Comparison of ENCODE assay signal across 14 cellular contexts in the genomic region with DNA sequence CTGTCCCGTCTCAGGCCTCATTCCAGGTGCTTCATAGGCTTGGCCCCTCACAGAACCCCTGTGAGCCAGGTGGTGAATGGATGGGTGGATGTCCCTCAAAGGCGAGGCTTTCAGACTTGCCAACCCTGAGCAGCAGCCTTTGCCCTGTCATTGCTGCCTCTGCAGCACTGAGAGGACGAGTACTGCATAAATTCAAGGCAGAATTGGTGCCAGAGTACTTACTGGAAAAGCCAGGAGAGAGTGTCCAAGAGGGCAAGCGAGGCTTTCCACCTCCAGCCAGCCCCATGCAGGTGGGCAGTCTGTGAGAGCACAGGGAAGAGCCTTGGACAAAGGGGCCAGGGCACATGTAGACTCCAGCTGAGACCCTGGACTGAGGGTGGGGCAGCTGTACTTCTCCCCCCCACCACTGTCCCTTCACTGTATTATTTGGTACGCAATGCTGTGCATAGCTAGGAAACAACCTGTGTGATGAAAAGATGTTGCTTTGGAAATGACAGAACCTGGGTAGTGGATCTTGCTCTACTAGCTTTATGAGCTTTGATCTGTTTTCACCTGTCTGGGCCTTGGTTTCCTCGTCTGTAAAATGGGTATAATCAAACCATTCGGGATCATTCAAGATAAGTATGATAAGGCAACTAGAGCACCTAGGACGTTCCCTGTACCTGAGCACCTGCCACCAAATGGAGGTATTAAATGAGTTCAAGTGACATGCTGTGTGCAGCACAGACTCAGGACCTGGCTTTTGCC.
DNase-seq lines count a peak whose midpoint lies in the region; ATAC-seq, FAIRE-seq and TF ChIP-seq lines count a peak whose summit lies in the region.
"Had no signal": no experiment of that assay in that cellular context is flagged by ENCODE, and none has a peak within 500 bp of the region (broad histone marks: within the 10 kb centered on the region; RNA-seq: fewer than 3 reads in every experiment).

No MANE protein-coding gene starts in this region.

- no peak overlapping the region for H2BK15ac ChIP-seq in H1 (ENCODE audit: low read length)

- intact Hi-C loops in Right ventricle myocardium superior (cut with DNase I): no loop called here
- intact Hi-C loops in cardiac septum (cut with DNase I): no loop called here

- no peak overlapping the region for H2BK5ac ChIP-seq in H1 (ENCODE audit: low read depth, low read length)

- H3K27me3 ChIP-seq in H1 (replicated peaks in 1 of 4; ENCODE audit: control insufficient read depth in 3 of 4, extremely low read depth in 1 of 4, insufficient read depth in 3 of 4, low read length in 3 of 4) (no peaks in the 10 kb centered on the region), liver (ENCODE audit: control insufficient read depth in 4 of 4, insufficient read depth in 4 of 4, low read length in 3 of 4) (no peaks in the 10 kb centered on the region), osteoblast (ENCODE audit: insufficient read depth, low read length) (peaks cover 2% of the 10 kb centered on the region)

- no peak for TF ChIP-seq CTCF in H1 (IDR thresholded peaks at IDR 0.05; ENCODE audit: control extremely low read depth in 1 of 3, insufficient read depth in 1 of 3, low read depth in 1 of 3, low read length in 3 of 3)
- TF ChIP-seq CTCF in liver (IDR thresholded peaks at IDR 0.05; ENCODE audit: low read depth, low read length, missing input control): no peak
- no peak for TF ChIP-seq CTCF in osteoblast (IDR thresholded peaks at IDR 0.05; ENCODE audit: extremely low read depth, low read depth, low read length)

- H3K9ac ChIP-seq in H1 (replicated peaks in 1 of 4; ENCODE audit: extremely low read depth in 1 of 4, low read depth in 3 of 4, low read length in 3 of 4) (no peak overlapping the region; a peak in 1 of 7 replicates), liver (ENCODE audit: low read depth in 1 of 2, low read length in 2 of 2) (no peak overlapping the region)
- H3K9ac ChIP-seq: GM23248 had no signal

- peaks cover 14% of the 10 kb centered on the region; the same call in 1 of the 2 replicates for H3K23me2 ChIP-seq in H1 (ENCODE audit: low read depth, low read length)

- DNase-seq in Right ventricle myocardium superior (peak; percentile 13), cardiac septum (ENCODE audit: low spot score) (no peak), H1 (ENCODE audit: low read depth in 1 of 2, low spot score in 2 of 2) (no peak), osteoblast (ENCODE audit: insufficient read length, low spot score, missing footprints) (peak; percentile 51), NCI-H748 (lab: John Stamatoyannopoulos, UW; ENCODE audit: unreplicated experiment) (no peak), GM03348 (ENCODE audit: low spot score) (no peak), ecto neural progenitor cell (ENCODE audit: low spot score) (no peak)
- DNase-seq: Caco-2; CD8-positive, alpha-beta memory T cell; GF-D8; GM23248; H7 had no signal

- H3K4me2 ChIP-seq in H1 (ENCODE audit: insufficient read depth in 1 of 2, low read depth in 2 of 2, low read length in 2 of 2) (no peak overlapping the region), osteoblast (ENCODE audit: insufficient read depth, low read length) (no peak overlapping the region)

- no peak overlapping the region; the same call in 1 of the 2 replicates for H2BK12ac ChIP-seq in H1 (ENCODE audit: low read depth, low read length)

- H4K20me1 ChIP-seq in H1 (replicated peaks in 1 of 2; ENCODE audit: control insufficient read depth in 1 of 2, insufficient read depth in 2 of 2, low read length in 2 of 2) (no peaks in the 10 kb centered on the region), osteoblast (ENCODE audit: insufficient read depth, low read length) (peaks cover 5% of the 10 kb centered on the region)

- no peak overlapping the region for H3K18ac ChIP-seq in H1 (ENCODE audit: extremely low read depth, low read length)

- no peak overlapping the region for H3K56ac ChIP-seq in H1 (replicated peaks; ENCODE audit: insufficient read length, low read depth, low read length)

- H3K79me2 ChIP-seq in H1 (ENCODE audit: control insufficient read depth in 1 of 2, insufficient read depth in 2 of 2, low read length in 2 of 2): no peaks in the 10 kb centered on the region
- no peaks in the 10 kb centered on the region for H3K79me2 ChIP-seq in osteoblast (ENCODE audit: insufficient read depth, low read length)

- H3K14ac ChIP-seq in H1 (ENCODE audit: insufficient read length): no peak overlapping the region

- H4K5ac ChIP-seq in H1 (ENCODE audit: insufficient read length, low read depth, low read length): no peak overlapping the region

- FAIRE-seq in H1 (lab: Jason Lieb, UNC): no peak

- CTCF ChIA-PET in H1 (lab: Charles Lee; ENCODE audit: partially characterized antibody): interaction anchor here (0.5 to 1.3 kb wide), 5 partner anchors 9 to 183 kb away, joined by 3 to 4 read pairs (median 3); no protein-coding TSS in a partner anchor

- no peak for TF ChIP-seq RAD21 in H1 (IDR thresholded peaks at IDR 0.05 in 1 of 2, conservative IDR thresholded peaks at IDR 0.05 in 1 of 2; ENCODE audit: low read depth in 2 of 2, low read length in 2 of 2)
- peak in 1 of 2 donors; percentile 30 for TF ChIP-seq RAD21 in liver (IDR thresholded peaks at IDR 0.05)

- no peak overlapping the region for H2BK20ac ChIP-seq in H1 (ENCODE audit: low read length)

- no peak for TF ChIP-seq POLR2A in H1 (IDR thresholded peaks at IDR 0.05; ENCODE audit: control extremely low read depth in 1 of 2, low read depth in 2 of 2, low read length in 2 of 2)

- H4K8ac ChIP-seq in H1 (ENCODE audit: extremely low read depth, insufficient read depth, low read length): peak overlapping the region; percentile 12; the same call in 1 of the 2 replicates

- no peaks in the 10 kb centered on the region for H3K36me3 ChIP-seq in H1 (ENCODE audit: control insufficient read depth in 2 of 4, insufficient read depth in 4 of 4, low read length in 3 of 4)
- H3K36me3 ChIP-seq in liver (ENCODE audit: control insufficient read depth in 4 of 4, insufficient read depth in 3 of 4, low read depth in 1 of 4, low read length in 3 of 4): no peaks in the 10 kb centered on the region
- H3K36me3 ChIP-seq in osteoblast (ENCODE audit: insufficient read depth, low read length): no peaks in the 10 kb centered on the region

- no peak overlapping the region for H3K27ac ChIP-seq in H1 (ENCODE audit: low read depth, low read length)
- peak overlapping the region in 1 of 2 donors; percentile 24 for H3K27ac ChIP-seq in liver (ENCODE audit: low read depth in 1 of 2, low read length in 2 of 2)
- H3K27ac ChIP-seq in osteoblast (ENCODE audit: low read depth, low read length): no peak overlapping the region
- H3K27ac ChIP-seq: 22Rv1, GM23248 had no signal

- no peak overlapping the region for H3K23ac ChIP-seq in H1 (ENCODE audit: insufficient read length)

- no peaks in the 10 kb centered on the region for H3K79me1 ChIP-seq in H1 (ENCODE audit: low read depth, low read length)

- TF ChIP-seq EP300 in H1 (IDR thresholded peaks at IDR 0.05; ENCODE audit: borderline replicate concordance in 1 of 2, low read depth in 2 of 2, low read length in 2 of 2): no peak

- H4K91ac ChIP-seq in H1 (replicated peaks; ENCODE audit: insufficient read length, low read length): no peak overlapping the region

- no peak overlapping the region for H3K4ac ChIP-seq in H1 (replicated peaks; ENCODE audit: insufficient read length, low read depth, low read length)

- H2BK120ac ChIP-seq in H1 (replicated peaks; ENCODE audit: low read depth, low read length): no peak overlapping the region

- H2AFZ ChIP-seq in H1 (ENCODE audit: low read length) (no peak overlapping the region), osteoblast (ENCODE audit: low read length) (no peak overlapping the region)
- H2AFZ ChIP-seq: GM23248 had no signal

- H3K4me3 ChIP-seq in H1 (ENCODE audit: extremely low read depth in 1 of 4, insufficient read depth in 2 of 4, low read depth in 3 of 4, low read length in 4 of 4): no peak overlapping the region
- H3K4me3 ChIP-seq in liver (ENCODE audit: low read depth in 1 of 3, low read length in 3 of 3): no peak overlapping the region
- no peak overlapping the region for H3K4me3 ChIP-seq in osteoblast (ENCODE audit: insufficient read depth, low read length)
- H3K4me3 ChIP-seq: GM23248 had no signal

- no peaks in the 10 kb centered on the region for H3K9me3 ChIP-seq in H1 (ENCODE audit: insufficient read depth in 2 of 2, low read depth in 1 of 2, low read length in 1 of 2)
- H3K9me3 ChIP-seq in liver (ENCODE audit: control insufficient read depth in 4 of 4, low read length in 3 of 4): no peaks in the 10 kb centered on the region
- no peaks in the 10 kb centered on the region for H3K9me3 ChIP-seq in osteoblast (ENCODE audit: low read depth, low read length)
- H3K9me3 ChIP-seq: Caco-2 had no signal

- POLR2A ChIA-PET in H1 (lab: Charles Lee; ENCODE audit: partially characterized antibody): no interaction called here

- 85% methylated on average over 8 of the region's 8 CpGs; no CpG with 5 or more reads in 1 of the 2 experiments for WGBS in H1 (ENCODE audit: extremely low coverage in 1 of 2, insufficient coverage in 1 of 2, insufficient read length in 1 of 2, insufficient replicate concordance in 2 of 2, low coverage in 1 of 2, low lambda C conversion rate in 2 of 2, missing lambda C conversion rate in 1 of 2), 2 experiments
- 72% methylated on average over 8 of the region's 8 CpGs for WGBS in liver

- ATAC-seq in Right ventricle myocardium superior (ENCODE audit: poor library complexity): no peak

- no peak overlapping the region for H2AK5ac ChIP-seq in H1 (ENCODE audit: low read depth, low read length)

- H3K4me1 ChIP-seq in H1 (replicated peaks in 1 of 4; ENCODE audit: control insufficient read depth in 3 of 4, insufficient read depth in 4 of 4, low read length in 3 of 4) (peaks cover 0 to 9% (median 3%) of the 10 kb centered on the region in 4 experiments; a peak in 5 of 7 replicates), liver (ENCODE audit: control insufficient read depth in 4 of 4, insufficient read depth in 4 of 4, low read length in 3 of 4) (peaks cover 14 to 35% (median 22%) of the 10 kb centered on the region in 4 donors), osteoblast (ENCODE audit: insufficient read depth, low read length) (no peaks in the 10 kb centered on the region)
- H3K4me1 ChIP-seq: Caco-2 had no signal

TF ChIP-seq in H1, 55 proteins besides CTCF, POLR2A, EP300 and RAD21 (continues in another document):
- no peak for TF ChIP-seq SP1 (IDR thresholded peaks at IDR 0.05; ENCODE audit: low read depth, low read length)
- TF ChIP-seq SUZ12 (IDR thresholded peaks at IDR 0.05; ENCODE audit: low read length): no peak

TF ChIP-seq in liver, 16 proteins besides CTCF, POLR2A, EP300 and RAD21 (continues in another document):
- TF ChIP-seq, protein P1, sequence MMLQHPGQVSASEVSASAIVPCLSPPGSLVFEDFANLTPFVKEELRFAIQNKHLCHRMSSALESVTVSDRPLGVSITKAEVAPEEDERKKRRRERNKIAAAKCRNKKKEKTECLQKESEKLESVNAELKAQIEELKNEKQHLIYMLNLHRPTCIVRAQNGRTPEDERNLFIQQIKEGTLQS (IDR thresholded peaks at IDR 0.05): no peak
- TF ChIP-seq TAF1 (conservative IDR thresholded peaks at IDR 0.05) (no peak), GABPA (IDR thresholded peaks at IDR 0.05 in 1 of 2, conservative IDR thresholded peaks at IDR 0.05 in 1 of 2) (no peak), HNF4A (conservative IDR thresholded peaks at IDR 0.05) (peak; percentile 54 to 79)

Comparison
In these comparisons a context has a peak if more than half of its experiments do, and no peak if none do; other contexts are left out.
1. DNase-seq: peak in Right ventricle myocardium superior (single experiment) and osteoblast (single experiment); none in cardiac septum (single experiment), H1 (0 of 2), NCI-H748 (single experiment), GM03348 (single experiment) and ecto neural progenitor cell (single experiment).